In the genomic region with DNA sequence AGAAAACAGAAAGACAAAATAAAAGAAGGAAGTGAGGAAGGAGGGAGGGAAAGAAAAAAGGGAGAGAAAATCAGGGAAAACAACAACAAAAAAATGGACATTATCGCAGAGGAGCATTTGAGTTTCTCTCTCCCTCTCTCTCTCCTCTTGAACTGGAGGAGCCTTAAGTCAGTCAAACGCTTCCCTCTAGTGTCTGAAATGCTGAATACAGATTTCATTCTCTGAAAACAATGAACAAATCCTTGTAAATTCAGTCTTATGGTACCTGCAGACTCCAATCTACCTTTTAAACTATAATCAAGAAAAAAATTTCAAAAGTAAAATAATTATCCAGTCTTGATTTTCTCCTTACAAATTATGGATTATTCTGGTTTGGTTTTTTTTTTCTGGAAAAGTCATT, we compare ENCODE assay signal across 9 cellular contexts.
DNase-seq lines count a peak whose midpoint lies in the region; ATAC-seq and TF ChIP-seq lines count a peak whose summit lies in the region.
"Had no signal": no experiment of that assay in that cellular context is flagged by ENCODE, and none has a peak within 500 bp of the region (broad histone marks: within the 10 kb centered on the region; RNA-seq: fewer than 3 reads in every experiment).

No MANE protein-coding gene starts in this region.

- no peak for TF ChIP-seq POLR2A in NB4 (IDR thresholded peaks at IDR 0.05; ENCODE audit: extremely low read depth, insufficient read length)

- DNase-seq in DMS 273 (lab: John Stamatoyannopoulos, UW; ENCODE audit: unreplicated experiment) (peak; percentile 39), NB4 (ENCODE audit: low read depth) (peak; percentile 63), WERI-Rb-1 (no peak), inferior parietal cortex (ENCODE audit: extremely low spot score) (peak; percentile 70), activated gamma-delta T cell (lab: John Stamatoyannopoulos, UW) (no peak), GM19238 (ENCODE audit: insufficient read length, low spot score) (no peak)
- DNase-seq in activated naive CD8-positive, alpha-beta T cell treated with anti-CD3 and anti-CD28 coated beads for 36 hours: no peak

- no peaks in the 10 kb centered on the region for H3K27me3 ChIP-seq in WERI-Rb-1 (ENCODE audit: insufficient read depth, low read depth, severe bottlenecking)

- TF ChIP-seq CTCF in NB4 (IDR thresholded peaks at IDR 0.05; ENCODE audit: low read depth, low read length) (peak; percentile 12), WERI-Rb-1 (IDR thresholded peaks at IDR 0.05; ENCODE audit: low read depth, low read length) (0 out of 2 replicates have a peak, but pooled peaks have one; percentile 29)

- H3K9me3 Mint-ChIP-seq in activated naive CD8-positive, alpha-beta T cell treated with anti-CD3 and anti-CD28 coated beads for 36 hours: no peaks in the 10 kb centered on the region

- no peak overlapping the region for H3K27ac ChIP-seq in WERI-Rb-1
- H3K27ac ChIP-seq: skin epidermis had no signal

- no peaks in the 10 kb centered on the region for H3K36me3 ChIP-seq in WERI-Rb-1

- H3K27ac Mint-ChIP-seq in activated naive CD8-positive, alpha-beta T cell treated with anti-CD3 and anti-CD28 coated beads for 36 hours: no peak overlapping the region

- no peaks in the 10 kb centered on the region for H3K9me3 ChIP-seq in WERI-Rb-1 (ENCODE audit: severe bottlenecking)

- H3K4me1 Mint-ChIP-seq in activated naive CD8-positive, alpha-beta T cell treated with anti-CD3 and anti-CD28 coated beads for 36 hours: no peaks in the 10 kb centered on the region

- H3K4me3 ChIP-seq in NB4 (ENCODE audit: low read depth, low read length) (no peak overlapping the region), WERI-Rb-1 (ENCODE audit: low read depth, low read length) (no peak overlapping the region)
- H3K4me3 ChIP-seq: skin epidermis had no signal

- ATAC-seq in GM21447 (IDR thresholded peaks at IDR 0.05; ENCODE audit: unreplicated experiment): peak; percentile 64

- peaks cover 7% of the 10 kb centered on the region for H3K27me3 Mint-ChIP-seq in activated naive CD8-positive, alpha-beta T cell treated with anti-CD3 and anti-CD28 coated beads for 36 hours

- no peaks in the 10 kb centered on the region for H3K36me3 Mint-ChIP-seq in activated naive CD8-positive, alpha-beta T cell treated with anti-CD3 and anti-CD28 coated beads for 36 hours

- no peak overlapping the region for H3K4me3 Mint-ChIP-seq in activated naive CD8-positive, alpha-beta T cell treated with anti-CD3 and anti-CD28 coated beads for 36 hours

Comparison
In these comparisons a context has a peak if more than half of its experiments do, and no peak if none do; other contexts are left out.
1. DNase-seq: peak in DMS 273 (single experiment), NB4 (single experiment) and inferior parietal cortex (single experiment); none in WERI-Rb-1 (single experiment), activated gamma-delta T cell (single experiment), activated naive CD8-positive, alpha-beta T cell treated with anti-CD3 and anti-CD28 coated beads for 36 hours (single experiment) and GM19238 (single experiment).